8 cellular contexts compared by ENCODE assay signal in genomic region chr11:118145285-118146227, GRCh38. TPM values are rescaled to one million over a fixed set of nuclear protein-coding genes. Genes with fewer than 3 reads are reported as not detected.
DNase-seq lines count a peak whose midpoint lies in the region; ATAC-seq and TF ChIP-seq lines count a peak whose summit lies in the region.

No MANE protein-coding gene starts in this region.

- H3K9me3 ChIP-seq in T-helper 17 cell (ENCODE audit: control insufficient read depth, low read length, poor library complexity, severe bottlenecking) (no peaks in the 10 kb centered on the region), right atrium auricular region (no peaks in the 10 kb centered on the region), psoas muscle (no peaks in the 10 kb centered on the region)

- no peak overlapping the region for H3K27ac Mint-ChIP-seq in HFFc6
- peak overlapping the region; percentile 41 for H3K27ac Mint-ChIP-seq in T-helper 17 cell

- intact Hi-C loops in psoas muscle (cut with DNase I): loop anchor here (1.0 to 10.0 kb wide), 6 partner anchors 26 to 349 kb away; partner anchors contain the start of gene UBE4A (in 1 of the 2)

- H3K4me3 Mint-ChIP-seq in HFFc6 (peak overlapping the region; percentile 71), T-helper 17 cell (peak overlapping the region; percentile 89)

- ATAC-seq in T-helper 17 cell (peak; percentile 97), psoas muscle (peak; percentile 90 to 96 (median 94))

- no peaks in the 10 kb centered on the region for H3K9me3 Mint-ChIP-seq in HFFc6

- H3K27ac ChIP-seq in right atrium auricular region (peak overlapping the region; percentile 61 to 76), psoas muscle (peak overlapping the region; percentile 52)

- H3K27me3 Mint-ChIP-seq in HFFc6 (ENCODE audit: insufficient read depth) (peaks cover 45% of the 10 kb centered on the region), T-helper 17 cell (peaks cover 56% of the 10 kb centered on the region)

- H3K4me1 ChIP-seq in right atrium auricular region (peaks cover 0 to 30% of the 10 kb centered on the region in 2 donors), psoas muscle (no peaks in the 10 kb centered on the region)

- DNase-seq in GDM1 (lab: John Stamatoyannopoulos, UW) (peak; percentile 50), HFFc6 (peak; percentile 45), NCI-H1105 treated with DMSO at 0.1 percent for 48 hours (lab: John Stamatoyannopoulos, UW) (peak; percentile 94), T-helper 17 cell (peak; percentile 79 to 88 (median 85)), amygdala (lab: John Stamatoyannopoulos, UW) (peak in 54 of 56 donors; percentile 17 to 88 (median 64)), right atrium auricular region (ENCODE audit: low spot score) (peak; percentile 80), psoas muscle (peak; percentile 81 to 91), ureter (ENCODE audit: low spot score) (peak; percentile 89)

- H3K27me3 ChIP-seq in right atrium auricular region (no peaks in the 10 kb centered on the region), psoas muscle (ENCODE audit: insufficient read depth in 3 of 3, low read length in 2 of 3) (no peaks in the 10 kb centered on the region)

- peak; percentile 95 for TF ChIP-seq CTCF in HFFc6 (IDR thresholded peaks at IDR 0.05)
- peak; percentile 75 to 91 for TF ChIP-seq CTCF in right atrium auricular region (IDR thresholded peaks at IDR 0.05)
- peak; percentile 90 for TF ChIP-seq CTCF in psoas muscle (IDR thresholded peaks at IDR 0.05)

- H3K36me3 Mint-ChIP-seq in HFFc6 (ENCODE audit: low read depth): no peaks in the 10 kb centered on the region
- H3K36me3 Mint-ChIP-seq in T-helper 17 cell (ENCODE audit: low read depth): peaks cover 9% of the 10 kb centered on the region

- H3K36me3 ChIP-seq in right atrium auricular region (no peaks in the 10 kb centered on the region), psoas muscle (ENCODE audit: insufficient read depth in 1 of 2, low read depth in 1 of 2) (no peaks in the 10 kb centered on the region)

- H3K4me3 ChIP-seq in right atrium auricular region (peak overlapping the region; percentile 35 to 69), psoas muscle (peak overlapping the region; percentile 67)

- H3K4me1 Mint-ChIP-seq in HFFc6 (ENCODE audit: low read depth): no peaks in the 10 kb centered on the region; the same call in 1 of the 2 replicates
- H3K4me1 Mint-ChIP-seq in T-helper 17 cell: peaks cover 12% of the 10 kb centered on the region

- 3 to 7% (median 3%) methylated on average over 41 to 78 of the region's 78 CpGs for WGBS in psoas muscle, 3 donors

RNA-seq across cellular contexts. Expression of gene SCN4B, which starts 7.1 kb away (rescaled TPM):
- under 1 TPM in 2 of 6 experiments, not detected in 4; 0.07 to 0.10 TPM for total RNA-seq in HFFc6 (2021; fragmentation: NEBNext Ultra II Directional; extraction: Animal tissue kit (Norgen Biotek cat#: 25700))
- total RNA-seq in T-helper 17 cell (not detected), right atrium auricular region (10 to 100 TPM in 1 of 2 donors, 1 to 10 TPM in 1; 2.5 to 11.8 TPM), psoas muscle (10 to 100 TPM in 1 of 4 donors, 1 to 10 TPM in 3; 5.1 to 15.1 (median 7.8) TPM), ureter (1.4 TPM)
- 1 to 10 TPM; 3.6 to 6.3 (median 4.1) TPM for polyA plus RNA-seq in psoas muscle

RNA-seq across cellular contexts. Expression of gene SCN2B, which starts 30.9 kb away (rescaled TPM):
- not detected for total RNA-seq in HFFc6 (2021; fragmentation: NEBNext Ultra II Directional; extraction: Animal tissue kit (Norgen Biotek cat#: 25700))
- total RNA-seq in T-helper 17 cell: not detected
- 1 to 10 TPM; 3.4 to 8.2 TPM for total RNA-seq in right atrium auricular region
- 1 to 10 TPM in 3 of 4 donors, under 1 TPM in 1; 0.40 to 6.6 (median 1.8) TPM for total RNA-seq in psoas muscle
- under 1 TPM; 0.09 to 0.51 (median 0.23) TPM for polyA plus RNA-seq in psoas muscle
- 0.18 TPM for total RNA-seq in ureter

RNA-seq across cellular contexts. Expression of gene SMIM35, which starts 58.8 kb away (rescaled TPM):
- total RNA-seq in HFFc6 (2021; fragmentation: NEBNext Ultra II Directional; extraction: Animal tissue kit (Norgen Biotek cat#: 25700)): not detected
- under 1 TPM; 0.13 to 0.30 TPM for total RNA-seq in T-helper 17 cell
- not detected for total RNA-seq in right atrium auricular region
- under 1 TPM in 1 of 4 donors, not detected in 3; 0.09 TPM for total RNA-seq in psoas muscle
- not detected for polyA plus RNA-seq in psoas muscle
- 0.13 TPM for total RNA-seq in ureter

Comparison
In these comparisons a context has a peak if more than half of its experiments do, and no peak if none do; other contexts are left out.
1. Peak in every context shown above with its lines: DNase-seq, ATAC-seq, H3K4me3 ChIP-seq and H3K27ac ChIP-seq.